ENCODE assay signal across 1 cellular context in genomic region chr14:34539407-34540180, GRCh38.
A peak's percentile ranks its signal among the peaks of the same experiment; 100 is the strongest.
TF ChIP-seq lines count a peak whose summit lies in the region.

A gene with protein sequence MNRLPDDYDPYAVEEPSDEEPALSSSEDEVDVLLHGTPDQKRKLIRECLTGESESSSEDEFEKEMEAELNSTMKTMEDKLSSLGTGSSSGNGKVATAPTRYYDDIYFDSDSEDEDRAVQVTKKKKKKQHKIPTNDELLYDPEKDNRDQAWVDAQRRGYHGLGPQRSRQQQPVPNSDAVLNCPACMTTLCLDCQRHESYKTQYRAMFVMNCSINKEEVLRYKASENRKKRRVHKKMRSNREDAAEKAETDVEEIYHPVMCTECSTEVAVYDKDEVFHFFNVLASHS (minus strand): TSS chr14:34539701. CDS start chr14:34539628, 73 bp downstream.

TF ChIP-seq in K562, 482 proteins besides CTCF, POLR2A, EP300 and RAD21 (continued from another document and continues in another):
- TF ChIP-seq ZNF57 (CRISPR knock-in tag; IDR thresholded peaks at IDR 0.05), result no peak
- peak; percentile 92 for TF ChIP-seq GABPA (tag; conservative IDR thresholded peaks at IDR 0.05; ENCODE audit: low read depth)
- TF ChIP-seq NR1H2 (CRISPR knock-in tag; IDR thresholded peaks at IDR 0.05), result no peak
- no peak for TF ChIP-seq ZNF395 (CRISPR knock-in tag; IDR thresholded peaks at IDR 0.05)
- TF ChIP-seq HLTF (IDR thresholded peaks at IDR 0.05), result 0 out of 2 replicates have a peak, but pooled peaks have one; percentile 24
- no peak for TF ChIP-seq HNRNPLL (IDR thresholded peaks at IDR 0.05; ENCODE audit: low read depth, low read length, poor library complexity, severe bottlenecking)
- TF ChIP-seq RNF2 (IDR thresholded peaks at IDR 0.05), result 0 out of 2 replicates have a peak, but pooled peaks have one; percentile 19
- TF ChIP-seq ZNF324 (CRISPR knock-in tag; IDR thresholded peaks at IDR 0.05), result no peak
- TF ChIP-seq ZNF584 (CRISPR knock-in tag; IDR thresholded peaks at IDR 0.05; ENCODE audit: low read depth), result no peak
- TF ChIP-seq BHLHE40 (IDR thresholded peaks at IDR 0.05; ENCODE audit: low read length), result 0 out of 2 replicates have a peak, but pooled peaks have one; percentile 14
- TF ChIP-seq ZNF175 (CRISPR knock-in tag; IDR thresholded peaks at IDR 0.05; ENCODE audit: low read depth), result no peak
- TF ChIP-seq NRF1 (conservative IDR thresholded peaks at IDR 0.05 in 1 of 2, IDR thresholded peaks at IDR 0.05 in 1 of 2), result peak; percentile 86 to 88
- TF ChIP-seq TFAP4 (CRISPR knock-in tag; IDR thresholded peaks at IDR 0.05; ENCODE audit: borderline replicate concordance), result peak; percentile 65; the same call in 1 of the 2 replicates
- TF ChIP-seq HNRNPL (IDR thresholded peaks at IDR 0.05; ENCODE audit: low read depth, low read length), result no peak
- no peak for TF ChIP-seq MCM2 (IDR thresholded peaks at IDR 0.05; ENCODE audit: low read depth)
- TF ChIP-seq MCM3 (IDR thresholded peaks at IDR 0.05), result no peak
- no peak for TF ChIP-seq ZKSCAN3 (CRISPR knock-in tag; IDR thresholded peaks at IDR 0.05)
- TF ChIP-seq IRF2 (CRISPR knock-in tag; IDR thresholded peaks at IDR 0.05), result no peak
- no peak for TF ChIP-seq DNMT1 (IDR thresholded peaks at IDR 0.05)
- TF ChIP-seq, protein P1, sequence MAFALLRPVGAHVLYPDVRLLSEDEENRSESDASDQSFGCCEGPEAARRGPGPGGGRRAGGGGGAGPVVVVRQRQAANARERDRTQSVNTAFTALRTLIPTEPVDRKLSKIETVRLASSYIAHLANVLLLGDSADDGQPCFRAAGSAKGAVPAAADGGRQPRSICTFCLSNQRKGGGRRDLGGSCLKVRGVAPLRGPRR (CRISPR knock-in tag; IDR thresholded peaks at IDR 0.05), result no peak
- peak; percentile 46 for TF ChIP-seq C11orf30 (IDR thresholded peaks at IDR 0.05; ENCODE audit: low read depth)
- TF ChIP-seq PHF20 (IDR thresholded peaks at IDR 0.05; ENCODE audit: partially characterized antibody), result peak; percentile 79
- no peak for TF ChIP-seq NR3C1 (CRISPR knock-in tag; IDR thresholded peaks at IDR 0.05)
- no peak for TF ChIP-seq HINFP (tag; conservative IDR thresholded peaks at IDR 0.05; ENCODE audit: low read depth)
- TF ChIP-seq TCF3 (CRISPR knock-in tag; IDR thresholded peaks at IDR 0.05), result peak; percentile 27; the same call in 1 of the 2 replicates
- TF ChIP-seq CREM (IDR thresholded peaks at IDR 0.05; ENCODE audit: low read depth), result peak; percentile 93
- peak; percentile 71; the same call in 1 of the 2 replicates for TF ChIP-seq ARID4B (CRISPR knock-in tag; IDR thresholded peaks at IDR 0.05)
- no peak for TF ChIP-seq HNRNPH1 (optimal IDR thresholded peaks at IDR 0.05; ENCODE audit: low read depth, low read length)
- TF ChIP-seq, protein P2, sequence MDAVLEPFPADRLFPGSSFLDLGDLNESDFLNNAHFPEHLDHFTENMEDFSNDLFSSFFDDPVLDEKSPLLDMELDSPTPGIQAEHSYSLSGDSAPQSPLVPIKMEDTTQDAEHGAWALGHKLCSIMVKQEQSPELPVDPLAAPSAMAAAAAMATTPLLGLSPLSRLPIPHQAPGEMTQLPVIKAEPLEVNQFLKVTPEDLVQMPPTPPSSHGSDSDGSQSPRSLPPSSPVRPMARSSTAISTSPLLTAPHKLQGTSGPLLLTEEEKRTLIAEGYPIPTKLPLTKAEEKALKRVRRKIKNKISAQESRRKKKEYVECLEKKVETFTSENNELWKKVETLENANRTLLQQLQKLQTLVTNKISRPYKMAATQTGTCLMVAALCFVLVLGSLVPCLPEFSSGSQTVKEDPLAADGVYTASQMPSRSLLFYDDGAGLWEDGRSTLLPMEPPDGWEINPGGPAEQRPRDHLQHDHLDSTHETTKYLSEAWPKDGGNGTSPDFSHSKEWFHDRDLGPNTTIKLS (IDR thresholded peaks at IDR 0.05; ENCODE audit: borderline replicate concordance, low read depth), result no peak
- TF ChIP-seq POLR3G (IDR thresholded peaks at IDR 0.05; ENCODE audit: extremely low read depth, insufficient read length, insufficient replicate concordance), result no peak
- no peak for TF ChIP-seq MTF1 (CRISPR knock-in tag; IDR thresholded peaks at IDR 0.05; ENCODE audit: borderline replicate concordance)
- TF ChIP-seq MNT (conservative IDR thresholded peaks at IDR 0.05), result peak; percentile 52 to 87; a peak in 3 of 4 replicates
- no peak for TF ChIP-seq MIER1 (IDR thresholded peaks at IDR 0.05; ENCODE audit: low read depth)
- no peak for TF ChIP-seq NCOA6 (IDR thresholded peaks at IDR 0.05)
- TF ChIP-seq NBN (IDR thresholded peaks at IDR 0.05; ENCODE audit: low read depth), result no peak
- TF ChIP-seq ZNF507 (tag; conservative IDR thresholded peaks at IDR 0.05), result no peak
- no peak for TF ChIP-seq NR4A1 (CRISPR knock-in tag; IDR thresholded peaks at IDR 0.05)
- no peak for TF ChIP-seq NR4A1 (tag; IDR thresholded peaks at IDR 0.05)
- no peak for TF ChIP-seq CHAMP1 (IDR thresholded peaks at IDR 0.05)
- no peak for TF ChIP-seq ELF4 (CRISPR knock-in tag; IDR thresholded peaks at IDR 0.05)
- TF ChIP-seq ETV5 (CRISPR knock-in tag; IDR thresholded peaks at IDR 0.05; ENCODE audit: low read depth), result peak; percentile 80; the same call in 1 of the 2 replicates
- no peak for TF ChIP-seq SMARCA5 (IDR thresholded peaks at IDR 0.05)
- TF ChIP-seq DMBX1 (CRISPR knock-in tag; IDR thresholded peaks at IDR 0.05; ENCODE audit: borderline replicate concordance), result no peak
- TF ChIP-seq ADNP (tag; IDR thresholded peaks at IDR 0.05), result peak; percentile 89
- no peak for TF ChIP-seq ZZZ3 (IDR thresholded peaks at IDR 0.05)
- TF ChIP-seq POU5F1 (IDR thresholded peaks at IDR 0.05; ENCODE audit: borderline replicate concordance, low read depth, low read length, partially characterized antibody), result no peak
- TF ChIP-seq RFX7 (CRISPR knock-in tag; IDR thresholded peaks at IDR 0.05), result no peak
- TF ChIP-seq TAF1 (IDR thresholded peaks at IDR 0.05; ENCODE audit: control insufficient read depth, extremely low read depth, insufficient read depth, low read length, severe bottlenecking), result peak; percentile 64
- no peak for TF ChIP-seq PYGO2 (tag; IDR thresholded peaks at IDR 0.05)
- no peak for TF ChIP-seq RFX5 (IDR thresholded peaks at IDR 0.05; ENCODE audit: low read depth, low read length)
- peak; percentile 78 for TF ChIP-seq SP1 (CRISPR knock-in tag; IDR thresholded peaks at IDR 0.05)
- no peak for TF ChIP-seq MXI1 (IDR thresholded peaks at IDR 0.05; ENCODE audit: low read depth, low read length)
- no peak for TF ChIP-seq RBM25 (IDR thresholded peaks at IDR 0.05; ENCODE audit: low read depth, low read length, severe bottlenecking)
- TF ChIP-seq, protein P3, sequence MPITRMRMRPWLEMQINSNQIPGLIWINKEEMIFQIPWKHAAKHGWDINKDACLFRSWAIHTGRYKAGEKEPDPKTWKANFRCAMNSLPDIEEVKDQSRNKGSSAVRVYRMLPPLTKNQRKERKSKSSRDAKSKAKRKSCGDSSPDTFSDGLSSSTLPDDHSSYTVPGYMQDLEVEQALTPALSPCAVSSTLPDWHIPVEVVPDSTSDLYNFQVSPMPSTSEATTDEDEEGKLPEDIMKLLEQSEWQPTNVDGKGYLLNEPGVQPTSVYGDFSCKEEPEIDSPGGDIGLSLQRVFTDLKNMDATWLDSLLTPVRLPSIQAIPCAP (CRISPR knock-in tag; IDR thresholded peaks at IDR 0.05; ENCODE audit: borderline replicate concordance), result no peak
- no peak for TF ChIP-seq SREBF2 (CRISPR knock-in tag; IDR thresholded peaks at IDR 0.05)
- TF ChIP-seq, protein P4, sequence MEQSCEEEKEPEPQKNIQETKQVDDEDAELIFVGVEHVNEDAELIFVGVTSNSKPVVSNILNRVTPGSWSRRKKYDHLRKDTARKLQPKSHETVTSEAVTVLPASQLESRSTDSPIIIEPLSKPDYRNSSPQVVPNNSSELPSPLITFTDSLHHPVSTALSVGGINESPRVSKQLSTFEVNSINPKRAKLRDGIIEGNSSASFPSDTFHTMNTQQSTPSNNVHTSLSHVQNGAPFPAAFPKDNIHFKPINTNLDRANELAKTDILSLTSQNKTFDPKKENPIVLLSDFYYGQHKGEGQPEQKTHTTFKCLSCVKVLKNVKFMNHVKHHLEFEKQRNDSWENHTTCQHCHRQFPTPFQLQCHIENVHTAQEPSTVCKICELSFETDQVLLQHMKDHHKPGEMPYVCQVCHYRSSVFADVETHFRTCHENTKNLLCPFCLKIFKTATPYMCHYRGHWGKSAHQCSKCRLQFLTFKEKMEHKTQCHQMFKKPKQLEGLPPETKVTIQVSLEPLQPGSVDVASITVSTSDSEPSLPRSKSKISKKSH (CRISPR knock-in tag; IDR thresholded peaks at IDR 0.05), result no peak
